ENCODE assay signal across 10 cellular contexts in genomic region chr20:38685853-38686473, GRCh38. TPM values are rescaled to one million over a fixed set of nuclear protein-coding genes. Genes with fewer than 3 reads are reported as not detected.
DNase-seq lines count a peak whose midpoint lies in the region; ATAC-seq and TF ChIP-seq lines count a peak whose summit lies in the region.
"Had no signal": no experiment of that assay in that cellular context is flagged by ENCODE, and none has a peak within 500 bp of the region (broad histone marks: within the 10 kb centered on the region; RNA-seq: fewer than 3 reads in every experiment).

No MANE protein-coding gene starts in this region.

- H2BK120ac ChIP-seq in trophoblast cell (ENCODE audit: insufficient read depth, low read length, poor library complexity), result no peak overlapping the region

- H3K4me3 ChIP-seq in endodermal cell (ENCODE audit: low read length), result no peak overlapping the region
- H3K4me3 ChIP-seq in trophoblast cell (ENCODE audit: low read depth, low read length), result no peak overlapping the region
- H3K4me3 ChIP-seq: SK-N-MC had no signal

- H2AK5ac ChIP-seq in trophoblast cell (ENCODE audit: low read length), result no peak overlapping the region

- no peak overlapping the region for H3K23ac ChIP-seq in trophoblast cell (ENCODE audit: low read length)

- H3K18ac ChIP-seq in trophoblast cell (ENCODE audit: low read length), result no peak overlapping the region

- H3K9me3 ChIP-seq in endodermal cell (ENCODE audit: control insufficient read depth, low read length), result no peaks in the 10 kb centered on the region
- H3K9me3 ChIP-seq in trophoblast cell (ENCODE audit: insufficient read depth, low read depth, low read length), result no peaks in the 10 kb centered on the region

- H4K91ac ChIP-seq in trophoblast cell (ENCODE audit: low read depth, low read length), result no peak overlapping the region

- peaks cover 94% of the 10 kb centered on the region for H3K27me3 ChIP-seq in endodermal cell (ENCODE audit: control insufficient read depth, insufficient read depth, low read length, poor library complexity, severe bottlenecking)
- no peaks in the 10 kb centered on the region for H3K27me3 ChIP-seq in trophoblast cell (ENCODE audit: insufficient read depth, low read length)

- no peak overlapping the region for H3K4ac ChIP-seq in trophoblast cell (ENCODE audit: low read depth, low read length)

- no peak for TF ChIP-seq CTCF in endodermal cell (conservative IDR thresholded peaks at IDR 0.05)

- H2AFZ ChIP-seq in trophoblast cell (ENCODE audit: insufficient read depth, low read length, poor library complexity), result no peak overlapping the region

- CTCF ChIA-PET in T-cell (lab: Charles Lee), result no interaction called here

- no peak overlapping the region for H4K8ac ChIP-seq in trophoblast cell (ENCODE audit: low read depth, low read length)

- H3K4me1 Mint-ChIP-seq in T-cell (no peaks in the 10 kb centered on the region), endodermal cell (no peaks in the 10 kb centered on the region)

- H3K36me3 ChIP-seq in endodermal cell (ENCODE audit: control insufficient read depth, insufficient read depth, low read length) (no peaks in the 10 kb centered on the region), trophoblast cell (ENCODE audit: control insufficient read depth in 1 of 2, insufficient read depth in 2 of 2, low read length in 2 of 2) (no peaks in the 10 kb centered on the region)

- H3K79me2 ChIP-seq in trophoblast cell (ENCODE audit: control insufficient read depth, insufficient read depth, low read length, poor library complexity), result no peaks in the 10 kb centered on the region

- no peaks in the 10 kb centered on the region for H3K79me1 ChIP-seq in trophoblast cell (ENCODE audit: low read length)

- H3K27ac ChIP-seq in endodermal cell (ENCODE audit: low read depth, low read length) (no peak overlapping the region), trophoblast cell (ENCODE audit: low read depth, low read length) (no peak overlapping the region)
- H3K27ac ChIP-seq: C4-2B, SK-N-MC had no signal

- H3K9me3 Mint-ChIP-seq in T-cell (peaks cover 0 to 6% (median 5%) of the 10 kb centered on the region in 3 donors), endodermal cell (no peaks in the 10 kb centered on the region)

- H3K27ac Mint-ChIP-seq in T-cell (no peak overlapping the region), endodermal cell (no peak overlapping the region)

- POLR2A ChIA-PET in T-cell (lab: Charles Lee), result no interaction called here

- H4K12ac ChIP-seq in trophoblast cell (ENCODE audit: low read depth, low read length), result no peak overlapping the region

- H2BK5ac ChIP-seq in trophoblast cell (ENCODE audit: low read depth, low read length, poor library complexity), result no peak overlapping the region

- H3K36me3 Mint-ChIP-seq in T-cell (no peaks in the 10 kb centered on the region), endodermal cell (ENCODE audit: low read depth) (no peaks in the 10 kb centered on the region)

- intact Hi-C loops in posterior vena cava (cut with DNase I), result no loop called here

- H2BK12ac ChIP-seq in trophoblast cell (ENCODE audit: low read length), result no peak overlapping the region

- 10 to 18% methylated on average over 11 to 14 of the region's 14 CpGs for WGBS in endodermal cell (ENCODE audit: insufficient coverage in 1 of 2, insufficient read length in 1 of 2), 2 experiments
- no CpG with 5 or more reads among the region's 14 CpGs for WGBS in trophoblast cell (ENCODE audit: extremely low coverage, insufficient coverage, insufficient read length)

- ATAC-seq in T-cell (replicated peaks in 1 of 4), result no peak
- ATAC-seq in GM18519 (IDR thresholded peaks at IDR 0.05; ENCODE audit: low FRiP score, unreplicated experiment), result no peak

- no peak overlapping the region for H3K4me3 Mint-ChIP-seq in T-cell
- H3K4me3 Mint-ChIP-seq in endodermal cell, result no peak overlapping the region

- peak; percentile 21 for DNase-seq in activated T-cell treated with anti-CD3 and anti-CD28 coated beads for 1 hour (ENCODE audit: low read depth)
- no peak for DNase-seq in activated T-cell treated with anti-CD3 and anti-CD28 coated beads for 4 hours
- DNase-seq in T-cell, result peak in 25 of 34 experiments; percentile 12 to 48 (median 32)
- DNase-seq in endodermal cell, result peak; percentile 94
- DNase-seq in trophoblast cell, result peak; percentile 20 to 74
- DNase-seq in NCI-H1105 (lab: John Stamatoyannopoulos, UW), result no peak
- DNase-seq in posterior vena cava (ENCODE audit: low spot score), result no peak

- H3K4me1 ChIP-seq in endodermal cell (ENCODE audit: control insufficient read depth, insufficient read depth, low read length), result no peaks in the 10 kb centered on the region
- no peaks in the 10 kb centered on the region for H3K4me1 ChIP-seq in trophoblast cell (ENCODE audit: control insufficient read depth in 1 of 2, insufficient read depth in 2 of 2, low read length in 2 of 2)

- H3K27me3 Mint-ChIP-seq in T-cell (peaks cover 64 to 73% of the 10 kb centered on the region in 2 donors), endodermal cell (ENCODE audit: insufficient read depth) (peaks cover 77% of the 10 kb centered on the region)

- H3K9ac ChIP-seq in endodermal cell (ENCODE audit: extremely low read depth, low read length, poor library complexity, severe bottlenecking), result no peak overlapping the region
- H3K9ac ChIP-seq in trophoblast cell (ENCODE audit: low read length), result no peak overlapping the region

- no peak overlapping the region for H3K4me2 ChIP-seq in trophoblast cell (ENCODE audit: low read length)

- no peak overlapping the region for H3K14ac ChIP-seq in trophoblast cell (ENCODE audit: low read length)

RNA-seq across cellular contexts. Expression of gene SLC32A1, which starts 38.3 kb away (rescaled TPM):
- not detected for total RNA-seq in T-cell
- not detected for total RNA-seq in endodermal cell
- 0.64 TPM for polyA plus RNA-seq in endodermal cell (2013, experiment 1 of 2)
- polyA plus RNA-seq in endodermal cell (2013, experiment 2 of 2), result 0.37 TPM
- not detected in 2 replicates for polyA plus RNA-seq in trophoblast cell (2013)
- total RNA-seq in posterior vena cava, result not detected

Comparison
In these comparisons a context has a peak if more than half of its experiments do, and no peak if none do; other contexts are left out.
1. DNase-seq: peak in activated T-cell treated with anti-CD3 and anti-CD28 coated beads for 1 hour (single experiment), T-cell (25 of 34), endodermal cell (single experiment) and trophoblast cell (2 of 2); none in activated T-cell treated with anti-CD3 and anti-CD28 coated beads for 4 hours (single experiment), NCI-H1105 (single experiment) and posterior vena cava (single experiment).